In genomic region chr6:33208089-33208967, GRCh38 we compare ENCODE assay signal across 8 cellular contexts. TPM values are rescaled to one million over a fixed set of nuclear protein-coding genes. Genes with fewer than 3 reads are reported as not detected.
DNase-seq lines count a peak whose midpoint lies in the region; ATAC-seq, FAIRE-seq and TF ChIP-seq lines count a peak whose summit lies in the region.

TSS of gene RING1 (plus strand) at chr6:33208500. CDS start at chr6:33208823, 323 bp downstream.

- H4K20me1 ChIP-seq in astrocyte (ENCODE audit: insufficient read depth, low read length), result peaks cover 23% of the 10 kb centered on the region

- H3K36me3 ChIP-seq in Caco-2 (ENCODE audit: control insufficient read depth, insufficient read depth, low read length), result peaks cover 6% of the 10 kb centered on the region; the same call in 1 of the 2 replicates
- H3K36me3 ChIP-seq in astrocyte (ENCODE audit: insufficient read depth, low read length), result peaks cover 20% of the 10 kb centered on the region
- peaks cover 11% of the 10 kb centered on the region for H3K36me3 ChIP-seq in rectal smooth muscle tissue (ENCODE audit: control insufficient read depth, insufficient read depth, low read length)
- H3K36me3 ChIP-seq in uterus, result no peaks in the 10 kb centered on the region

- H3K27me3 Mint-ChIP-seq in Caco-2 (ENCODE audit: insufficient read depth, unreplicated experiment) (peaks cover 5% of the 10 kb centered on the region), astrocyte (ENCODE audit: low read depth, unreplicated experiment) (peaks cover 1% of the 10 kb centered on the region)

- H3K9me3 Mint-ChIP-seq in Caco-2 (ENCODE audit: unreplicated experiment) (no peaks in the 10 kb centered on the region), astrocyte (ENCODE audit: unreplicated experiment) (peaks cover 5% of the 10 kb centered on the region)

- H3K27ac Mint-ChIP-seq in Caco-2 (ENCODE audit: unreplicated experiment) (peak within 1 kb of the TSS; percentile 97), astrocyte (ENCODE audit: unreplicated experiment) (peak within 1 kb of the TSS; percentile 97)

- H3K9ac ChIP-seq in astrocyte (ENCODE audit: low read length) (peak within 1 kb of the TSS; percentile 99), rectal smooth muscle tissue (ENCODE audit: low read length) (peak within 1 kb of the TSS; percentile 100)

- TSS peak; percentile 97 for BruUV-seq in Caco-2 (replicated peaks; lab: Mats Ljungman, UMichigan)

- peak within 1 kb of the TSS; percentile 88 for H3K4me3 ChIP-seq in Caco-2 (ENCODE audit: low read depth, low read length)
- peak within 1 kb of the TSS; percentile 80 for H3K4me3 ChIP-seq in astrocyte (ENCODE audit: insufficient read depth, low read depth, low read length)
- H3K4me3 ChIP-seq in rectal smooth muscle tissue (ENCODE audit: low read length), result peak within 1 kb of the TSS; percentile 85
- H3K4me3 ChIP-seq in uterus, result peak within 1 kb of the TSS; percentile 90 to 94

- peaks cover 36% of the 10 kb centered on the region for H3K79me2 ChIP-seq in astrocyte (ENCODE audit: insufficient read depth, low read length)

- peak within 1 kb of the TSS; percentile 96 for H3K4me2 ChIP-seq in astrocyte (ENCODE audit: low read length)

- peak; percentile 68 to 81 for DNase-seq in Caco-2
- peak; percentile 50 for DNase-seq in NCI-H1092 treated with DMSO at 0.1 percent for 48 hours (lab: John Stamatoyannopoulos, UW)
- DNase-seq in T1000 (lab: John Stamatoyannopoulos, UW), result peak; percentile 71
- peak; percentile 44 for DNase-seq in astrocyte (ENCODE audit: low read depth)
- peak; percentile 97 for DNase-seq in hepatic stellate cell (ENCODE audit: low spot score)
- peak; percentile 87 to 89 for DNase-seq in uterus

- CTCF ChIA-PET in Caco-2 (lab: Charles Lee), result interaction anchor here (0.6 to 2.0 kb wide), 5 partner anchors 9 to 224 kb away, joined by 4 to 15 read pairs (median 5); no protein-coding TSS in a partner anchor

- TF ChIP-seq POLR2A in uterus (IDR thresholded peaks at IDR 0.05), result peak; percentile 97 to 100

- POLR2A ChIA-PET in Caco-2 (lab: Charles Lee), result interaction anchor here (0.5 to 1.9 kb wide), 6 partner anchors 9 to 240 kb away, joined by 3 to 7 read pairs (median 4); partner anchors contain the start of gene BRD2

- H3K4me1 ChIP-seq in Caco-2 (peaks cover 14% of the 10 kb centered on the region), astrocyte (ENCODE audit: insufficient read depth, low read length) (peaks cover 46% of the 10 kb centered on the region), rectal smooth muscle tissue (ENCODE audit: control insufficient read depth, insufficient read depth, low read length) (peaks cover 8% of the 10 kb centered on the region), uterus (no peaks in the 10 kb centered on the region)

- H3K4me1 Mint-ChIP-seq in Caco-2 (ENCODE audit: low read depth, unreplicated experiment), result peaks cover 34% of the 10 kb centered on the region
- peaks cover 36% of the 10 kb centered on the region for H3K4me1 Mint-ChIP-seq in astrocyte (ENCODE audit: low read depth, unreplicated experiment)

- H3K36me3 Mint-ChIP-seq in Caco-2 (ENCODE audit: insufficient read depth, unreplicated experiment), result peaks cover 63% of the 10 kb centered on the region
- H3K36me3 Mint-ChIP-seq in astrocyte (ENCODE audit: low read depth, unreplicated experiment), result peaks cover 20% of the 10 kb centered on the region

- H3K27me3 ChIP-seq in Caco-2 (replicated peaks; ENCODE audit: control insufficient read depth, insufficient read depth, low read length) (no peaks in the 10 kb centered on the region), astrocyte (ENCODE audit: insufficient read depth, low read length) (no peaks in the 10 kb centered on the region), rectal smooth muscle tissue (ENCODE audit: control insufficient read depth, insufficient read depth, low read length) (no peaks in the 10 kb centered on the region), uterus (no peaks in the 10 kb centered on the region)

- ATAC-seq in GM21526 (IDR thresholded peaks at IDR 0.05; ENCODE audit: low FRiP score, unreplicated experiment), result peak; percentile 39

- H3K9me3 ChIP-seq in Caco-2 (no peaks in the 10 kb centered on the region), astrocyte (ENCODE audit: insufficient read depth, low read depth, low read length) (no peaks in the 10 kb centered on the region), uterus (no peaks in the 10 kb centered on the region)

- intact Hi-C loops in Caco-2 (cut with micrococcal nuclease; ENCODE audit: unreplicated experiment) (no loop called here), uterus (cut with DNase I; ENCODE audit: low total_unique reads) (loop anchor here (10.0 kb wide), 1 partner anchor 86 kb away; the partner anchor contains the start of gene RGL2)

- no peak for FAIRE-seq in astrocyte (lab: Jason Lieb, UNC)

- H3K4me3 Mint-ChIP-seq in Caco-2 (ENCODE audit: unreplicated experiment), result peak within 1 kb of the TSS; percentile 98
- peak within 1 kb of the TSS; percentile 89 for H3K4me3 Mint-ChIP-seq in astrocyte (ENCODE audit: unreplicated experiment)

- H3K27ac ChIP-seq in astrocyte (ENCODE audit: low read depth, low read length) (peak within 1 kb of the TSS; percentile 96), rectal smooth muscle tissue (ENCODE audit: low read depth, low read length) (peak within 1 kb of the TSS; percentile 91), uterus (peak within 1 kb of the TSS; percentile 94 to 99)

- TF ChIP-seq CTCF in Caco-2 (IDR thresholded peaks at IDR 0.05; ENCODE audit: insufficient read depth in 1 of 2, low read depth in 1 of 2, low read length in 1 of 2, severe bottlenecking in 1 of 2, unreplicated experiment in 1 of 2) (no peak), astrocyte (IDR thresholded peaks at IDR 0.05; ENCODE audit: insufficient read depth, low read depth, low read length) (no peak), uterus (IDR thresholded peaks at IDR 0.05) (peak in 1 of 4 experiments; percentile 19)

- H2AFZ ChIP-seq in astrocyte (ENCODE audit: low read depth, low read length), result peak within 1 kb of the TSS; percentile 39

RNA-seq across cellular contexts. Expression of gene RING1, which starts in this region (rescaled TPM):
- total RNA-seq in Caco-2 (2022) (31.3 and 32.0 TPM in 2 replicates), astrocyte (30.8 and 31.1 TPM in 2 replicates), uterus (10 to 100 TPM in 3 of 4 donors, 1 to 10 TPM in 1; 1.8 to 66.9 (median 30.1) TPM)

Comparison
In these comparisons a context has a peak if more than half of its experiments do, and no peak if none do; other contexts are left out.
1. Peak in every context shown above with its lines: DNase-seq, ATAC-seq, H3K4me3 ChIP-seq and H3K27ac ChIP-seq.
2. DNase-seq: peak in every context shown above with its lines; median percentile 97 in hepatic stellate cell; 88 in uterus; 74 in Caco-2; 71 in T1000; 50 in NCI-H1092 treated with DMSO at 0.1 percent for 48 hours; 44 in astrocyte.